16 cellular contexts compared by ENCODE assay signal in the genomic region with DNA sequence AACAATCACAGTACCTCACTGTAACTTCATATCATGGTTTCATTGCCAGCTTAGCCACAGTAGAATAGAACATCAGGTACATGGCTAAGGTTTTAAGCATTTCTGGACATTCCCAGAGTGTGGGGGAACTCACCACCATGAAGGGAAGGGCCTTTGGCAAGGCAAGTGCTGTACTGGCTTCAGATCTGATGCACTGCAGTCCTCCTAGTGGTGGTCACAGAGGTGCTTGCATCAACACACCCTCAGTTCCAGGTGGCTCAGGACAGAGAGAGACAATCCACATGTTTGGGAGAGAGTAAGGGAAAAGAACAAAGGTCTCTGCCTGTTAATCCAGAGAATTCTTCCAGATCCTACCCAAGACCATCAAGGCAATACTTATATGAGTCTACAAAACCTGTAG.
"Had no signal": no experiment of that assay in that cellular context is flagged by ENCODE, and none has a peak within 500 bp of the region (broad histone marks: within the 10 kb centered on the region; RNA-seq: fewer than 3 reads in every experiment).

No MANE protein-coding gene starts in this region.

- H3K27ac Mint-ChIP-seq: activated T-helper 17 cell treated with anti-CD3 and anti-CD28 coated beads, Interleukin-2, amount 50 U/mL, for 72 hours; naive B cell; stimulated activated naive B cell treated with anti-CD40 and anti-IgM and Interleukin-4, amounts not matched to agents 10 μg/mL and 1 μg/mL and 100 μg/mL, for 72 hours; T-helper 2 cell treated with Interferon-gamma antibody and Interleukin-4, amounts not matched to agents 5 μg/mL and 100 μg/mL, for 36 hours had no signal

- H3K36me3 Mint-ChIP-seq: naive B cell; stimulated activated naive B cell treated with anti-CD40 and anti-IgM and Interleukin-4, amounts not matched to agents 10 μg/mL and 1 μg/mL and 100 μg/mL, for 72 hours had no signal

- H3K27ac ChIP-seq: left lung, ovary, tibial artery, uterus had no signal

- H3K27me3 ChIP-seq: left lung, tibial artery, uterus had no signal

- H3K9me3 ChIP-seq: ovary, tibial artery, uterus had no signal

- H3K4me3 ChIP-seq: left lung, ovary, tibial artery, uterus had no signal

- H3K4me1 ChIP-seq: left lung, tibial artery, uterus had no signal

- H3K36me3 ChIP-seq: left lung, ovary, tibial artery, uterus had no signal

- ATAC-seq: activated T-helper 17 cell treated with anti-CD3 and anti-CD28 coated beads, Interleukin-2, amount 50 U/mL, for 72 hours; esophagus mucosa; left lung; stimulated activated naive B cell treated with anti-CD40 and anti-IgM and Interleukin-4, amounts not matched to agents 10 μg/mL and 1 μg/mL and 100 μg/mL, for 72 hours had no signal

- DNase-seq: activated CD4-positive, alpha-beta T cell treated with anti-CD3 and anti-CD28 coated beads for 1 hour; activated CD4-positive, alpha-beta T cell treated with anti-CD3 and anti-CD28 coated beads, Interleukin-2, amount 50 U/mL, for 4 hours; activated naive CD4-positive, alpha-beta T cell treated with Interleukin-2 at 50 U/mL for 16 hours; activated T-cell treated with anti-CD3 and anti-CD28 coated beads for 4 hours; kidney; left lung; mammary epithelial cell; naive B cell; ovary; stimulated activated CD4-positive, alpha-beta T cell treated with anti-CD3 and anti-CD28 coated beads, Interleukin-2, amount 100 ng/mL, for 48 hours; stimulated activated naive B cell treated with anti-CD40 and anti-IgM and Interleukin-4, amounts not matched to agents 10 μg/mL and 1 μg/mL and 100 μg/mL, for 72 hours; tibial artery; uterus had no signal

- H3K4me3 Mint-ChIP-seq: activated T-helper 17 cell treated with anti-CD3 and anti-CD28 coated beads, Interleukin-2, amount 50 U/mL, for 72 hours; naive B cell; stimulated activated naive B cell treated with anti-CD40 and anti-IgM and Interleukin-4, amounts not matched to agents 10 μg/mL and 1 μg/mL and 100 μg/mL, for 72 hours; T-helper 2 cell treated with Interferon-gamma antibody and Interleukin-4, amounts not matched to agents 5 μg/mL and 100 μg/mL, for 36 hours had no signal

- H3K27me3 Mint-ChIP-seq: activated T-helper 17 cell treated with anti-CD3 and anti-CD28 coated beads, Interleukin-2, amount 50 U/mL, for 72 hours; naive B cell; stimulated activated naive B cell treated with anti-CD40 and anti-IgM and Interleukin-4, amounts not matched to agents 10 μg/mL and 1 μg/mL and 100 μg/mL, for 72 hours had no signal

- H3K4me1 Mint-ChIP-seq: activated T-helper 17 cell treated with anti-CD3 and anti-CD28 coated beads, Interleukin-2, amount 50 U/mL, for 72 hours; naive B cell; stimulated activated naive B cell treated with anti-CD40 and anti-IgM and Interleukin-4, amounts not matched to agents 10 μg/mL and 1 μg/mL and 100 μg/mL, for 72 hours had no signal
